In genomic region chr5:172707285-172708182, GRCh38 we compare ENCODE assay signal across 8 cellular contexts.
DNase-seq lines count a peak whose midpoint lies in the region; ATAC-seq and TF ChIP-seq lines count a peak whose summit lies in the region.

No MANE protein-coding gene starts in this region.

- no peaks in the 10 kb centered on the region for H3K36me3 ChIP-seq in effector memory CD4-positive, alpha-beta T cell (ENCODE audit: control insufficient read depth, insufficient read depth, low read length)

- H3K27ac Mint-ChIP-seq in Calu3 (ENCODE audit: unreplicated experiment): no peak overlapping the region
- H3K27ac Mint-ChIP-seq in HFFc6: peak overlapping the region; percentile 14

- intact Hi-C loops in Calu3 (cut with micrococcal nuclease; ENCODE audit: unreplicated experiment): loop anchor here (2.0 to 5.0 kb wide), 2 partner anchors 435 to 575 kb away; partner anchors contain the start of gene BNIP1

- H3K36me3 Mint-ChIP-seq in Calu3 (ENCODE audit: insufficient read depth, unreplicated experiment): peaks cover 5% of the 10 kb centered on the region
- H3K36me3 Mint-ChIP-seq in HFFc6 (ENCODE audit: low read depth): no peaks in the 10 kb centered on the region

- H3K27me3 ChIP-seq in effector memory CD4-positive, alpha-beta T cell (replicated peaks; ENCODE audit: control insufficient read depth, insufficient read depth, low read length, poor library complexity, severe bottlenecking): peaks cover 8% of the 10 kb centered on the region

- CTCF ChIA-PET in Calu3 (lab: Charles Lee) (interaction anchor here (0.5 to 2.0 kb wide), 22 partner anchors 9 to 1610 kb away, joined by 3 to 21 read pairs (median 4); partner anchors contain the start of gene ATP6V0E1), RWPE1 (lab: Yijun Ruan, JAX) (interaction anchor here (0.5 to 3.6 kb wide), 31 partner anchors 10 to 999 kb away, joined by 3 to 36 read pairs (median 3); partner anchors contain the start of genes DUSP1, NEURL1B and RPL26L1)

- POLR2A ChIA-PET in RWPE1 (lab: Yijun Ruan, JAX; ENCODE audit: low non-redundant PET): no interaction called here

- no peak overlapping the region for H3K4me3 ChIP-seq in effector memory CD4-positive, alpha-beta T cell (ENCODE audit: insufficient read depth, low read depth, low read length, poor library complexity, severe bottlenecking)

- ATAC-seq in HG02970 (IDR thresholded peaks at IDR 0.05; ENCODE audit: low FRiP score, unreplicated experiment): no peak

- BruUV-seq in Calu3 (replicated peaks; lab: Mats Ljungman, UMichigan): no TSS peak

- H3K27ac ChIP-seq in RWPE1: no peak overlapping the region
- no peak overlapping the region for H3K27ac ChIP-seq in effector memory CD4-positive, alpha-beta T cell (ENCODE audit: insufficient read depth, low read length, poor library complexity, severe bottlenecking)

- H3K9me3 Mint-ChIP-seq in Calu3 (ENCODE audit: low read depth, unreplicated experiment): no peaks in the 10 kb centered on the region
- no peaks in the 10 kb centered on the region for H3K9me3 Mint-ChIP-seq in HFFc6

- H3K4me1 ChIP-seq in effector memory CD4-positive, alpha-beta T cell (ENCODE audit: control insufficient read depth, insufficient read depth, low read length, poor library complexity, severe bottlenecking): no peaks in the 10 kb centered on the region

- H3K4me3 Mint-ChIP-seq in Calu3 (ENCODE audit: low read depth, unreplicated experiment): no peak overlapping the region
- H3K4me3 Mint-ChIP-seq in HFFc6: peak overlapping the region; percentile 58

- H3K27me3 Mint-ChIP-seq in Calu3 (ENCODE audit: unreplicated experiment) (peaks cover 89% of the 10 kb centered on the region), HFFc6 (ENCODE audit: insufficient read depth) (peaks cover 7% of the 10 kb centered on the region)

- peak; percentile 77 for DNase-seq in Calu3
- DNase-seq in HFFc6: peak; percentile 66
- DNase-seq in RWPE1 (ENCODE audit: low spot score): peak; percentile 72
- DNase-seq in fibroblast of peridontal ligament (ENCODE audit: extremely low read depth): peak; percentile 64
- peak; percentile 46 for DNase-seq in renal cortical epithelial cell (ENCODE audit: low read depth)
- DNase-seq in activated gamma-delta T cell (lab: John Stamatoyannopoulos, UW): no peak
- DNase-seq in effector memory CD4-positive, alpha-beta T cell: no peak

- no peaks in the 10 kb centered on the region for H3K9me3 ChIP-seq in effector memory CD4-positive, alpha-beta T cell (ENCODE audit: control insufficient read depth, low read length)

- no peaks in the 10 kb centered on the region for H3K4me1 Mint-ChIP-seq in Calu3 (ENCODE audit: low read depth, unreplicated experiment)
- peaks cover 16% of the 10 kb centered on the region for H3K4me1 Mint-ChIP-seq in HFFc6 (ENCODE audit: low read depth)

- peak; percentile 75 for TF ChIP-seq CTCF in Calu3 (IDR thresholded peaks at IDR 0.05; ENCODE audit: unreplicated experiment)
- TF ChIP-seq CTCF in HFFc6 (IDR thresholded peaks at IDR 0.05): peak; percentile 77
- peak; percentile 86 for TF ChIP-seq CTCF in RWPE1 (conservative IDR thresholded peaks at IDR 0.05; ENCODE audit: low read depth)

Comparison
In these comparisons a context has a peak if more than half of its experiments do, and no peak if none do; other contexts are left out.
1. DNase-seq: peak in Calu3 (single experiment), HFFc6 (single experiment), RWPE1 (single experiment), fibroblast of peridontal ligament (single experiment) and renal cortical epithelial cell (single experiment); none in activated gamma-delta T cell (single experiment) and effector memory CD4-positive, alpha-beta T cell (0 of 3).
2. Peak in every context shown above with its lines, with median percentiles within 50 percentile points of each other: CTCF ChIP-seq.